ENCODE assay signal across 9 cellular contexts in genomic region chr5:58458851-58459275, GRCh38. TPM values are rescaled to one million over a fixed set of nuclear protein-coding genes. Genes with fewer than 3 reads are reported as not detected.
DNase-seq lines count a peak whose midpoint lies in the region; ATAC-seq, FAIRE-seq and TF ChIP-seq lines count a peak whose summit lies in the region.
"Had no signal": no experiment of that assay in that cellular context is flagged by ENCODE, and none has a peak within 500 bp of the region (broad histone marks: within the 10 kb centered on the region; RNA-seq: fewer than 3 reads in every experiment).

No MANE protein-coding gene starts in this region.

- peak overlapping the region; percentile 83 to 95 (median 90) for H3K4me3 Mint-ChIP-seq in CD4-positive, alpha-beta memory T cell

- H3K9me3 Mint-ChIP-seq in CD4-positive, alpha-beta memory T cell = no peaks in the 10 kb centered on the region

- H3K9ac ChIP-seq in NT2/D1 (ENCODE audit: insufficient read length, low read depth) = peak overlapping the region; percentile 85
- H3K9ac ChIP-seq in endothelial cell of umbilical vein (replicated peaks; ENCODE audit: extremely low read depth, insufficient read depth, low read length) = peak overlapping the region; percentile 98

- peaks cover 14% of the 10 kb centered on the region for H4K20me1 ChIP-seq in endothelial cell of umbilical vein (replicated peaks; ENCODE audit: control insufficient read depth, extremely low read depth, insufficient read depth, low read length)

- intact Hi-C loops in CD4-positive, alpha-beta memory T cell (cut with micrococcal nuclease) = no loop called here
- intact Hi-C loops in endothelial cell of umbilical vein (cut with micrococcal nuclease) = loop anchor here (2.0 to 5.0 kb wide), 2 partner anchors 142 to 186 kb away; no protein-coding TSS in a partner anchor

- H3K4me1 Mint-ChIP-seq in CD4-positive, alpha-beta memory T cell = peaks cover 3 to 16% (median 14%) of the 10 kb centered on the region in 4 donors

- no peaks in the 10 kb centered on the region for H3K9me3 ChIP-seq in CD4-positive, alpha-beta memory T cell (ENCODE audit: control insufficient read depth in 1 of 2, low read length in 2 of 2)
- H3K9me3 ChIP-seq in NT2/D1 (ENCODE audit: insufficient read depth, low read length) = no peaks in the 10 kb centered on the region
- no peaks in the 10 kb centered on the region for H3K9me3 ChIP-seq in endothelial cell of umbilical vein (replicated peaks; ENCODE audit: control insufficient read depth, insufficient read depth, low read length)
- H3K9me3 ChIP-seq in neuron (ENCODE audit: low read length) = no peaks in the 10 kb centered on the region

- peaks cover 12% of the 10 kb centered on the region for H3K4me1 ChIP-seq in CD4-positive, alpha-beta memory T cell (ENCODE audit: insufficient read depth, low read length)
- H3K4me1 ChIP-seq in NT2/D1 (ENCODE audit: insufficient read depth, insufficient read length) = no peaks in the 10 kb centered on the region
- peaks cover 43% of the 10 kb centered on the region for H3K4me1 ChIP-seq in endothelial cell of umbilical vein (ENCODE audit: control insufficient read depth, extremely low read depth, insufficient read depth, low read length)
- peaks cover 57% of the 10 kb centered on the region for H3K4me1 ChIP-seq in neuron (ENCODE audit: insufficient read depth, low read length)

- CTCF ChIA-PET in CD4-positive, alpha-beta memory T cell (lab: Charles Lee; ENCODE audit: partially characterized antibody) = interaction anchor here (0.7 to 10.2 kb wide), 6 partner anchors 11 to 1160 kb away, joined by 3 to 176 read pairs (median 8); no protein-coding TSS in a partner anchor
- CTCF ChIA-PET in endothelial cell of umbilical vein (lab: Charles Lee) = interaction anchor here (1.2 to 6.2 kb wide), 9 partner anchors 11 to 1161 kb away, joined by 3 to 260 read pairs (median 8); no protein-coding TSS in a partner anchor

- ATAC-seq in GM18502 (IDR thresholded peaks at IDR 0.05; ENCODE audit: poor library complexity, unreplicated experiment) = no peak

- H3K36me3 ChIP-seq in CD4-positive, alpha-beta memory T cell (ENCODE audit: insufficient read depth, low read length) = no peaks in the 10 kb centered on the region
- H3K36me3 ChIP-seq in NT2/D1 (ENCODE audit: insufficient read depth, insufficient read length, low read length) = peaks cover 50% of the 10 kb centered on the region
- peaks cover 27 to 39% of the 10 kb centered on the region in 2 experiments for H3K36me3 ChIP-seq in endothelial cell of umbilical vein (ENCODE audit: control insufficient read depth in 2 of 2, extremely low read depth in 1 of 2, insufficient read depth in 2 of 2, low read length in 2 of 2)
- peaks cover 48% of the 10 kb centered on the region for H3K36me3 ChIP-seq in neuron (ENCODE audit: insufficient read depth, low read length)

- no peak overlapping the region for H3K27ac ChIP-seq in CD4-positive, alpha-beta memory T cell (ENCODE audit: low read depth, low read length)
- H3K27ac ChIP-seq in endothelial cell of umbilical vein (ENCODE audit: insufficient read depth, low read depth, low read length) = peak overlapping the region; percentile 87

- TF ChIP-seq POLR2A in endothelial cell of umbilical vein (IDR thresholded peaks at IDR 0.05; ENCODE audit: low read depth, low read length) = no peak

- POLR2A ChIA-PET in CD4-positive, alpha-beta memory T cell (lab: Charles Lee; ENCODE audit: partially characterized antibody) = interaction anchor here (1.2 to 2.7 kb wide), 6 partner anchors 960 to 1160 kb away, joined by 3 to 10 read pairs (median 4); no protein-coding TSS in a partner anchor
- POLR2A ChIA-PET in endothelial cell of umbilical vein (lab: Charles Lee) = interaction anchor here (0.6 to 3.8 kb wide), 11 partner anchors 185 to 1161 kb away, joined by 3 to 50 read pairs (median 6); no protein-coding TSS in a partner anchor

- H2AFZ ChIP-seq in endothelial cell of umbilical vein (ENCODE audit: low read depth, low read length) = no peak overlapping the region
- H2AFZ ChIP-seq in neuron (ENCODE audit: low read depth, low read length) = no peak overlapping the region

- BruUV-seq in endothelial cell of umbilical vein (replicated peaks; lab: Mats Ljungman, UMichigan) = no TSS peak

- peaks cover 0 to 4% of the 10 kb centered on the region in 2 donors for H3K27me3 Mint-ChIP-seq in CD4-positive, alpha-beta memory T cell

- peaks cover 8% of the 10 kb centered on the region for H3K27me3 ChIP-seq in CD4-positive, alpha-beta memory T cell (ENCODE audit: insufficient read depth, low read length)
- H3K27me3 ChIP-seq in NT2/D1 (ENCODE audit: insufficient read depth, insufficient read length) (no peaks in the 10 kb centered on the region), endothelial cell of umbilical vein (ENCODE audit: control insufficient read depth in 2 of 2, insufficient read depth in 2 of 2, low read length in 2 of 2) (no peaks in the 10 kb centered on the region), neuron (ENCODE audit: insufficient read depth, low read length) (no peaks in the 10 kb centered on the region)

- peak overlapping the region in 1 of 2 donors; percentile 80 for H3K4me3 ChIP-seq in CD4-positive, alpha-beta memory T cell (ENCODE audit: low read length in 2 of 2)
- peak overlapping the region; percentile 74 for H3K4me3 ChIP-seq in NT2/D1 (ENCODE audit: insufficient read length, low read depth)
- peak overlapping the region; percentile 92 to 100 (median 94) for H3K4me3 ChIP-seq in endothelial cell of umbilical vein (replicated peaks in 1 of 3; ENCODE audit: insufficient read depth in 1 of 3, low read depth in 1 of 3, low read length in 3 of 3)
- H3K4me3 ChIP-seq in neuron (ENCODE audit: low read length) = peak overlapping the region; percentile 99

- peak overlapping the region in 6 of 7 donors; percentile 7 to 91 (median 82) for H3K27ac Mint-ChIP-seq in CD4-positive, alpha-beta memory T cell

- TF ChIP-seq CTCF in endothelial cell of umbilical vein (IDR thresholded peaks at IDR 0.05; ENCODE audit: extremely low read depth in 1 of 2, insufficient read depth in 1 of 2, low read depth in 1 of 2, low read length in 2 of 2) = no peak

- H3K4me2 ChIP-seq in endothelial cell of umbilical vein (ENCODE audit: insufficient read depth, low read length) = peak overlapping the region; percentile 95

- H3K9me1 ChIP-seq in endothelial cell of umbilical vein (replicated peaks; ENCODE audit: control insufficient read depth, extremely low read depth, insufficient read depth, low read length) = no peaks in the 10 kb centered on the region

- peaks cover 8 to 12% of the 10 kb centered on the region in 2 donors for H3K36me3 Mint-ChIP-seq in CD4-positive, alpha-beta memory T cell

- dilution Hi-C loops in endothelial cell of umbilical vein (cut with MboI; ENCODE audit: extremely low pct_ligation_motif_present, low sequenced_read_pairs) = loop anchor here (25.0 kb wide), 2 partner anchors 672 to 972 kb away; partner anchors contain the start of gene ACTBL2

- H3K79me2 ChIP-seq in endothelial cell of umbilical vein (ENCODE audit: control insufficient read depth, insufficient read depth, low read length) = peaks cover 56% of the 10 kb centered on the region

- FAIRE-seq in endothelial cell of umbilical vein (lab: Jason Lieb, UNC) = peak; percentile 24

- DNase-seq in CD4-positive, alpha-beta memory T cell = peak in 3 of 5 donors; percentile 2 to 18 (median 14)
- no peak for DNase-seq in NT2/D1 (ENCODE audit: low read depth, low spot score)
- DNase-seq in endothelial cell of umbilical vein (ENCODE audit: low read depth, low spot score) = no peak
- no peak for DNase-seq in islet precursor cell
- DNase-seq in NCI-H2081 (lab: John Stamatoyannopoulos, UW) = no peak
- no peak for DNase-seq in pons (ENCODE audit: low spot score)

TF ChIP-seq in endothelial cell of umbilical vein, 7 proteins besides CTCF, POLR2A, EP300 and RAD21:
- TF ChIP-seq EZH2 (IDR thresholded peaks at IDR 0.05; ENCODE audit: borderline replicate concordance, low read depth, low read length, severe bottlenecking) (no peak), JUN (IDR thresholded peaks at IDR 0.05; ENCODE audit: borderline replicate concordance, insufficient read depth, insufficient read length, low read depth) (no peak), FOS (IDR thresholded peaks at IDR 0.05; ENCODE audit: borderline replicate concordance, insufficient read depth, low read length) (no peak), GATA2 (IDR thresholded peaks at IDR 0.05; ENCODE audit: insufficient read depth, insufficient read length, low read depth, low read length) (no peak), MYC (IDR thresholded peaks at IDR 0.05; ENCODE audit: low read depth, low read length) (no peak), MAX (IDR thresholded peaks at IDR 0.05; ENCODE audit: insufficient read depth, insufficient read length) (no peak), POLR2AphosphoS5 (IDR thresholded peaks at IDR 0.05; ENCODE audit: insufficient read depth, low read depth, low read length) (no peak)

RNA-seq across cellular contexts. Expression of gene PLK2, which starts 1.0 kb away (rescaled TPM):
- 1 to 10 TPM; 6.3 to 8.2 TPM for total RNA-seq in CD4-positive, alpha-beta memory T cell
- 1 to 10 TPM; 2.2 to 6.5 TPM for polyA plus RNA-seq in CD4-positive, alpha-beta memory T cell
- 186 and 250 TPM in 2 replicates for total RNA-seq in endothelial cell of umbilical vein
- 187 and 199 TPM in 2 replicates for polyA plus RNA-seq in endothelial cell of umbilical vein
- 140 and 149 TPM in 2 replicates for polyA plus RNA-seq in endothelial cell of umbilical vein (2011; cell fraction: cytosol; rRNA removed)
- 844 and 892 TPM in 2 replicates for polyA plus RNA-seq in endothelial cell of umbilical vein (2011; cell fraction: nucleus; rRNA removed)
- polyA plus RNA-seq in endothelial cell of umbilical vein (2012) = 403 and 476 TPM in 2 replicates
- 412 and 539 TPM in 2 replicates for polyA minus RNA-seq in endothelial cell of umbilical vein
- 70.1 TPM for polyA minus RNA-seq in endothelial cell of umbilical vein (2011; cell fraction: cytosol; rRNA and poly(A)+ RNA removed)
- polyA minus RNA-seq in endothelial cell of umbilical vein (2011; cell fraction: nucleus; rRNA and poly(A)+ RNA removed) = 1,729 and 1,944 TPM in 2 replicates

RNA-seq across cellular contexts. Expression of gene GAPT, which starts 32.4 kb away (rescaled TPM):
- total RNA-seq in CD4-positive, alpha-beta memory T cell = not detected
- 1 to 10 TPM in 1 of 2 donors, not detected in 1; 2.0 TPM for polyA plus RNA-seq in CD4-positive, alpha-beta memory T cell
- total RNA-seq in endothelial cell of umbilical vein = not detected in 2 replicates
- polyA plus RNA-seq in endothelial cell of umbilical vein = not detected in 2 replicates
- polyA plus RNA-seq in endothelial cell of umbilical vein (2011; cell fraction: cytosol; rRNA removed) = not detected in 2 replicates
- polyA plus RNA-seq in endothelial cell of umbilical vein (2011; cell fraction: nucleus; rRNA removed) = not detected in 2 replicates
- not detected in 2 replicates for polyA plus RNA-seq in endothelial cell of umbilical vein (2012)
- not detected in 2 replicates for polyA minus RNA-seq in endothelial cell of umbilical vein
- polyA minus RNA-seq in endothelial cell of umbilical vein (2011; cell fraction: cytosol; rRNA and poly(A)+ RNA removed) = not detected
- polyA minus RNA-seq in endothelial cell of umbilical vein (2011; cell fraction: nucleus; rRNA and poly(A)+ RNA removed) = not detected in 2 replicates
- total RNA-seq: glomerular endothelial cell had no signal

Comparison
In these comparisons a context has a peak if more than half of its experiments do, and no peak if none do; other contexts are left out.
1. DNase-seq: peak in CD4-positive, alpha-beta memory T cell (3 of 5); none in NT2/D1 (single experiment), endothelial cell of umbilical vein (single experiment), islet precursor cell (single experiment), NCI-H2081 (0 of 2) and pons (single experiment).
2. RNA of gene PLK2, which starts 1.0 kb away (total RNA-seq): 186 to 250 TPM in endothelial cell of umbilical vein; 6.3 to 8.2 TPM in CD4-positive, alpha-beta memory T cell; every median in the first group is over 10 times any median in the second.